38 cellular contexts compared by ENCODE assay signal in the genomic region with DNA sequence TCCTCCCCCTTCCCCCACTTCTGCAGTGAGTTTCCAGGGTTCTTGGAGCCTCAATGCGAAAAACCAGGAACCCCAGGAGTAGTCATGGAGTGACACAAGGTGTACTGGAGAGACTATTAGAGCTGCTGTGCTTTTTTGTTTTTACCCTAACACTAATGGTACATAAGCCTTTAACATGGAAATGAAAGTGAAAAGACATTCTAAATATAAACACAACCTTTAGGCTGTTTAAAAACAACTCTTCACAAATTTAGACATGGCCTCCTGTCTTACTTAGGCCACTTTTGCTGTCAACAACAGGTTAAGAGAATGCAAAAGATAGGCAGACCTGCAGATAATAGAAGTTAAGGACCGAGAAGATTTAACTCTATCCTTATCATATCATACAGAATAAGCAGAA.
DNase-seq lines count a peak whose midpoint lies in the region; ATAC-seq, FAIRE-seq and TF ChIP-seq lines count a peak whose summit lies in the region.
"Had no signal": no experiment of that assay in that cellular context is flagged by ENCODE, and none has a peak within 500 bp of the region (broad histone marks: within the 10 kb centered on the region; RNA-seq: fewer than 3 reads in every experiment).

No MANE protein-coding gene starts in this region.

- peaks cover 63% of the 10 kb centered on the region for H3K9me3 ChIP-seq in BLaER1
- H3K9me3 ChIP-seq in GM12878 (replicated peaks; ENCODE audit: control insufficient read depth, insufficient read depth, low read length) = peaks cover 6% of the 10 kb centered on the region
- peaks cover 0 to 8% (median 0%) of the 10 kb centered on the region in 3 donors for H3K9me3 ChIP-seq in adrenal gland (replicated peaks in 1 of 3)
- H3K9me3 ChIP-seq: pancreas had no signal

- ATAC-seq in HG02798 (IDR thresholded peaks at IDR 0.05; ENCODE audit: poor library complexity, unreplicated experiment) = peak; percentile 43
- ATAC-seq in GM12878 = peak; percentile 80
- no peak for ATAC-seq in HG02884 (IDR thresholded peaks at IDR 0.05; ENCODE audit: unreplicated experiment)
- ATAC-seq: activated CD4-positive, CD25-positive, alpha-beta regulatory T cell treated with anti-CD3 and anti-CD28 coated beads, Interleukin-2, amount 50 U/mL, for 24 hours; activated naive CD8-positive, alpha-beta T cell treated with anti-CD3 and anti-CD28 coated beads, Interleukin-2, amount 50 U/mL, for 24 hours; activated T-cell treated with anti-CD3 and anti-CD28 coated beads, Interleukin-2, amount 50 U/mL, for 72 hours; pancreas; SK-N-SH treated with all-trans-retinoic acid at 6 μM for 48 hours; T-helper 17 cell had no signal

- 50% methylated on average over 2 of the region's 2 CpGs for WGBS in GM12878 (ENCODE audit: insufficient coverage, insufficient replicate concordance, low lambda C conversion rate, missing lambda C conversion rate)
- 86 to 89% (median 87%) methylated on average over 2 of the region's 2 CpGs for WGBS in adrenal gland, 4 donors

- TF ChIP-seq EP300 in GM12878 (IDR thresholded peaks at IDR 0.05; ENCODE audit: borderline replicate concordance in 1 of 2, control insufficient read depth in 1 of 2, low read depth in 2 of 2, low read length in 2 of 2) = no peak

- POLR2A ChIA-PET in GM12878 (lab: Charles Lee) = interaction anchor here (0.8 to 1.7 kb wide), 3 partner anchors 11 to 16 kb away, joined by 3 to 8 read pairs (median 3); no protein-coding TSS in a partner anchor

- no peaks in the 10 kb centered on the region; the same call in 1 of the 2 replicates for H3K79me2 ChIP-seq in GM12878 (ENCODE audit: control insufficient read depth, insufficient read depth, low read length)

- FAIRE-seq in GM18507 (lab: Jason Lieb, UNC) (peak; percentile 49), GM12878 (lab: Jason Lieb, UNC) (no peak), D721Med (lab: Jason Lieb, UNC) (no peak)
- FAIRE-seq: keratinocyte, pancreas, TTC549 had no signal

- H3K27ac ChIP-seq in BLaER1 = 0 out of 2 replicates have a peak overlapping the region, but pooled peaks have one; percentile 5
- H3K27ac ChIP-seq in GM12878 (ENCODE audit: control insufficient read depth, insufficient read depth) = peak overlapping the region; percentile 72
- no peak overlapping the region for H3K27ac ChIP-seq in adrenal gland
- H3K27ac ChIP-seq: coronary artery, epithelial cell of prostate, HL-60, left ventricle myocardium inferior, neural progenitor cell, pancreas, skin epidermis, suprapubic skin, upper lobe of left lung had no signal

- no peaks in the 10 kb centered on the region for H3K27me3 ChIP-seq in BLaER1
- no peaks in the 10 kb centered on the region for H3K27me3 ChIP-seq in GM12878 (replicated peaks in 1 of 2; ENCODE audit: control insufficient read depth in 2 of 2, insufficient read depth in 2 of 2, low read length in 1 of 2)
- no peaks in the 10 kb centered on the region for H3K27me3 ChIP-seq in adrenal gland
- H3K27me3 ChIP-seq: neural progenitor cell, suprapubic skin, upper lobe of left lung had no signal

- no TSS peak for BruUV-seq in GM12878 (replicated peaks; lab: Mats Ljungman, UMichigan)

- H3K4me2 ChIP-seq in BLaER1 = peak overlapping the region; percentile 53
- H3K4me2 ChIP-seq in GM12878 (ENCODE audit: control insufficient read depth, insufficient read depth) = peak overlapping the region; percentile 82
- H3K4me2 ChIP-seq: neural progenitor cell had no signal

- peak overlapping the region; percentile 35 for H2AFZ ChIP-seq in GM12878 (ENCODE audit: control insufficient read depth, low read depth, low read length)
- H2AFZ ChIP-seq: neural progenitor cell had no signal

- in situ Hi-C loops in GM12878 (cut with MboI) = no loop called here

- H3K9ac ChIP-seq in BLaER1 (no peak overlapping the region), GM12878 (ENCODE audit: control insufficient read depth, insufficient read depth, low read length) (peak overlapping the region; percentile 28; the same call in 1 of the 2 replicates)
- H3K9ac ChIP-seq: neural progenitor cell had no signal

- SMC1A ChIA-PET in GM12878 (lab: Charles Lee; ENCODE audit: uncharacterized antibody, unreplicated experiment) = interaction anchor here (0.7 to 12.9 kb wide), 12 partner anchors 9 to 199 kb away, joined by 3 to 103 read pairs (median 6); no protein-coding TSS in a partner anchor

- CTCF ChIA-PET in GM12878 (lab: Yijun Ruan, JAX) = interaction anchor here (1.1 to 2.1 kb wide), 2 partner anchors 11 to 60 kb away, joined by 4 to 11 read pairs; no protein-coding TSS in a partner anchor

- intact Hi-C loops in GM12878 (cut with micrococcal nuclease; ENCODE audit: unreplicated experiment) = no loop called here
- intact Hi-C loops in adrenal gland (cut with DNase I) = no loop called here

- H3K36me3 ChIP-seq in BLaER1 (peaks cover 34% of the 10 kb centered on the region), GM12878 (ENCODE audit: control insufficient read depth in 2 of 2, insufficient read depth in 2 of 2, low read length in 1 of 2) (peaks cover 0 to 2% of the 10 kb centered on the region in 2 experiments; a peak in 2 of 4 replicates), adrenal gland (replicated peaks in 1 of 2) (no peaks in the 10 kb centered on the region)
- H3K36me3 ChIP-seq: pancreas, suprapubic skin, upper lobe of left lung had no signal

- no peak for TF ChIP-seq POLR2A in GM12878 (IDR thresholded peaks at IDR 0.05; ENCODE audit: low read depth, low read length)
- no peak for TF ChIP-seq POLR2A in adrenal gland (IDR thresholded peaks at IDR 0.05)

- RAD21 ChIA-PET in GM12878 (lab: Charles Lee; ENCODE audit: unreplicated experiment) = interaction anchor here (1.0 to 2.9 kb wide), 7 partner anchors 10 to 76 kb away, joined by 4 to 20 read pairs (median 8); no protein-coding TSS in a partner anchor

- no peak for TF ChIP-seq RAD21 in GM12878 (IDR thresholded peaks at IDR 0.05; ENCODE audit: insufficient read depth, low read depth, low read length)

- no peak for DNase-seq in GM18507 (ENCODE audit: extremely low spot score, insufficient read length, low read depth)
- no peak for DNase-seq in GM12878 (ENCODE audit: low read depth, low spot score)
- DNase-seq in D721Med (ENCODE audit: insufficient read length, low spot score) = no peak
- no peak for DNase-seq in adrenal gland
- DNase-seq in NCI-H510A treated with DMSO at 0.1 percent for 48 hours (lab: John Stamatoyannopoulos, UW) = no peak
- DNase-seq: activated CD4-positive, alpha-beta T cell treated with anti-CD3 and anti-CD28 coated beads, Interleukin-2, amount 50 U/mL, for 48 hours; activated naive CD4-positive, alpha-beta T cell; activated naive CD8-positive, alpha-beta T cell treated with anti-CD3 and anti-CD28 coated beads, Interleukin-2, amount 50 U/mL, for 24 hours; activated T-cell treated with anti-CD3 and anti-CD28 coated beads, Interleukin-2, amount 50 U/mL, for 72 hours; caudate nucleus; CD8-positive, alpha-beta memory T cell; effector CD8-positive, alpha-beta T cell; glutamatergic neuron; GOT3; left ventricle myocardium inferior; mesendoderm; NCI-H1417 treated with DMSO at 0.1 percent for 48 hours; NCI-H2081; NCI-H2227 treated with DMSO at 0.1 percent for 48 hours; NCI-H526 treated with DMSO at 0.1 percent for 48 hours; pancreas; Right ventricle myocardium superior; stimulated activated naive CD4-positive, alpha-beta T cell; T-helper 17 cell; upper lobe of left lung had no signal

- H3K4me3 ChIP-seq in BLaER1 (no peak overlapping the region), GM12878 (peak overlapping the region; percentile 39), adrenal gland (no peak overlapping the region)
- H3K4me3 ChIP-seq: coronary artery, left ventricle myocardium inferior, neural progenitor cell, pancreas, skin epidermis, suprapubic skin, upper lobe of left lung had no signal

- peaks cover 16% of the 10 kb centered on the region for H3K4me1 ChIP-seq in BLaER1
- H3K4me1 ChIP-seq in GM12878 (ENCODE audit: control insufficient read depth, insufficient read depth, low read length) = peaks cover 12% of the 10 kb centered on the region; the same call in 1 of the 2 replicates
- H3K4me1 ChIP-seq in adrenal gland (replicated peaks in 1 of 2) = no peaks in the 10 kb centered on the region
- H3K4me1 ChIP-seq: neural progenitor cell, pancreas, suprapubic skin, upper lobe of left lung had no signal

- H4K20me1 ChIP-seq in BLaER1 (no peaks in the 10 kb centered on the region), GM12878 (ENCODE audit: control insufficient read depth, insufficient read depth) (no peaks in the 10 kb centered on the region)

- no peak for TF ChIP-seq CTCF in GM12878 (IDR thresholded peaks at IDR 0.05 in 2 of 3, conservative IDR thresholded peaks at IDR 0.05 in 1 of 3; ENCODE audit: control insufficient read depth in 2 of 3, extremely low read depth in 1 of 3, insufficient read depth in 1 of 3, low read depth in 3 of 3, low read length in 3 of 3)
- TF ChIP-seq CTCF in D721Med (IDR thresholded peaks at IDR 0.05; ENCODE audit: insufficient read depth, missing control alignments) = no peak
- TF ChIP-seq CTCF in adrenal gland (IDR thresholded peaks at IDR 0.05) = no peak

TF ChIP-seq in GM12878, 131 proteins besides CTCF, POLR2A, EP300 and RAD21 (continues in another document):
- peak; percentile 63; the same call in 1 of the 2 replicates for TF ChIP-seq MEF2A (IDR thresholded peaks at IDR 0.05; ENCODE audit: insufficient read depth, low read depth, low read length)

Comparison
In these comparisons a context has a peak if more than half of its experiments do, and no peak if none do; other contexts are left out.
1. H3K27ac ChIP-seq: peak in BLaER1 (single experiment) and GM12878 (single experiment); none in adrenal gland (0 of 5).